21 cellular contexts compared by ENCODE assay signal in genomic region chr17:28861393-28862203, GRCh38. TPM values are rescaled to one million over a fixed set of nuclear protein-coding genes. Genes with fewer than 3 reads are reported as not detected.
DNase-seq lines count a peak whose midpoint lies in the region; ATAC-seq, FAIRE-seq and TF ChIP-seq lines count a peak whose summit lies in the region.
"Had no signal": no experiment of that assay in that cellular context is flagged by ENCODE, and none has a peak within 500 bp of the region (broad histone marks: within the 10 kb centered on the region; RNA-seq: fewer than 3 reads in every experiment).

No MANE protein-coding gene starts in this region.

- POLR2A ChIA-PET in HCT116 (lab: Charles Lee) (no interaction called here), K562 (lab: Yijun Ruan, JAX) (interaction anchor here (0.5 to 7.5 kb wide), 19 partner anchors 9 to 632 kb away, joined by 3 to 49 read pairs (median 4); partner anchors contain the start of genes FAM222B and FLOT2)

- no peak for TF ChIP-seq RAD21 in HCT116 (IDR thresholded peaks at IDR 0.05; ENCODE audit: low read depth)
- TF ChIP-seq RAD21 in K562 (CRISPR knock-in tag; conservative IDR thresholded peaks at IDR 0.05 in 1 of 2, IDR thresholded peaks at IDR 0.05 in 1 of 2): no peak; a peak in 1 of 4 replicates

- TF ChIP-seq POLR2A in HCT116 (IDR thresholded peaks at IDR 0.05; ENCODE audit: borderline replicate concordance, extremely low read depth, insufficient read depth, insufficient read length): no peak
- peak; percentile 98 for TF ChIP-seq POLR2A in K562 (conservative IDR thresholded peaks at IDR 0.05)
- no peak for TF ChIP-seq POLR2A in right lobe of liver (IDR thresholded peaks at IDR 0.05)

- no peaks in the 10 kb centered on the region for H3K9me2 ChIP-seq in HCT116 (ENCODE audit: insufficient read depth)

- H3K79me2 ChIP-seq in HCT116 (ENCODE audit: insufficient read depth, low read length) (no peaks in the 10 kb centered on the region), K562 (ENCODE audit: control insufficient read depth, insufficient read depth, low read length) (peaks cover 69% of the 10 kb centered on the region)

- no peak overlapping the region for H3K27ac ChIP-seq in HCT116 (ENCODE audit: low read depth, low read length)
- H3K27ac ChIP-seq in K562 (ENCODE audit: extremely low read depth, low read depth, low read length): peak overlapping the region; percentile 80
- no peak overlapping the region for H3K27ac ChIP-seq in right lobe of liver
- H3K27ac ChIP-seq: HL-60, KMS-11, neutrophil had no signal

- CTCF ChIA-PET in HCT116 (lab: Charles Lee): interaction anchor here (1.3 kb wide), 1 partner anchor 18 kb away, joined by 3 read pairs; no protein-coding TSS in a partner anchor
- CTCF ChIA-PET in K562 (lab: Yijun Ruan, JAX; ENCODE audit: low intra/inter-chr PET ratio): interaction anchor here (1.1 kb wide), 1 partner anchor 98 kb away, joined by 4 read pairs; no protein-coding TSS in a partner anchor

- WGBS in K562 (ENCODE audit: insufficient coverage, low coverage, missing lambda C conversion rate): 3% methylated on average over 8 of the region's 8 CpGs
- 70% methylated on average over 1 of the region's 8 CpGs for WGBS in right lobe of liver (ENCODE audit: insufficient coverage, low coverage, low lambda C conversion rate, missing lambda C conversion rate)

- TF ChIP-seq CTCF in HCT116 (IDR thresholded peaks at IDR 0.05 in 2 of 3, conservative IDR thresholded peaks at IDR 0.05 in 1 of 3; ENCODE audit: borderline replicate concordance in 1 of 3, insufficient read depth in 1 of 3, low read depth in 2 of 3, low read length in 2 of 3) (no peak), K562 (IDR thresholded peaks at IDR 0.05 in 2 of 3, conservative IDR thresholded peaks at IDR 0.05 in 1 of 3; ENCODE audit: insufficient read depth in 2 of 3, low read depth in 1 of 3, low read length in 3 of 3) (peak in 2 of 3 experiments; percentile 32 to 33; a peak in 3 of 6 replicates), right lobe of liver (IDR thresholded peaks at IDR 0.05) (no peak)

- H3K4me3 ChIP-seq in HCT116 (replicated peaks in 1 of 2; ENCODE audit: low read depth in 1 of 2, low read length in 2 of 2): no peak overlapping the region
- peak overlapping the region; percentile 49 for H3K4me3 ChIP-seq in K562
- H3K4me3 ChIP-seq in right lobe of liver: no peak overlapping the region

- H2AFZ ChIP-seq in HCT116 (ENCODE audit: low read depth, low read length, poor library complexity, severe bottlenecking) (no peak overlapping the region), K562 (ENCODE audit: low read depth, low read length) (peak overlapping the region; percentile 10; the same call in 1 of the 2 replicates)

- ATAC-seq in HCT116: peak; percentile 37; the same call in 1 of the 2 replicates
- ATAC-seq in K562: peak; percentile 72
- peak in 3 of 4 donors; percentile 10 to 34 (median 30) for ATAC-seq in right lobe of liver
- no peak for ATAC-seq in GM18867 (IDR thresholded peaks at IDR 0.05; ENCODE audit: unreplicated experiment)
- ATAC-seq: activated CD4-positive, alpha-beta T cell treated with anti-CD3 and anti-CD28 coated beads for 36 hours had no signal

- intact Hi-C loops in HCT116 (cut with micrococcal nuclease): no loop called here
- intact Hi-C loops in K562 (cut with micrococcal nuclease): loop anchor here (1.0 to 5.0 kb wide), 3 partner anchors 13 to 134 kb away; partner anchors contain the start of genes DHRS13, NEK8 and TLCD1
- intact Hi-C loops in right lobe of liver (cut with DNase I): no loop called here

- TF ChIP-seq EP300 in K562 (IDR thresholded peaks at IDR 0.05; ENCODE audit: low read length): no peak; the same call in 1 of the 2 replicates

- H3K27me3 ChIP-seq in HCT116 (ENCODE audit: insufficient read depth, low read length) (no peaks in the 10 kb centered on the region), K562 (ENCODE audit: control insufficient read depth in 2 of 2, insufficient read depth in 2 of 2, low read length in 2 of 2) (no peaks in the 10 kb centered on the region), right lobe of liver (no peaks in the 10 kb centered on the region)
- H3K27me3 ChIP-seq: neutrophil had no signal

- H3K9ac ChIP-seq in HCT116 (ENCODE audit: low read length): no peak overlapping the region
- peak overlapping the region; percentile 73 to 90 for H3K9ac ChIP-seq in K562 (ENCODE audit: insufficient read depth in 1 of 2, low read depth in 2 of 2, low read length in 2 of 2)
- H3K9ac ChIP-seq: KMS-11 had no signal

- no TSS peak for BruUV-seq in HCT116 (replicated peaks; lab: Mats Ljungman, UMichigan)
- no TSS peak for BruUV-seq in K562 (replicated peaks; lab: Mats Ljungman, UMichigan)

- peaks cover 0 to 5% of the 10 kb centered on the region in 2 experiments; a peak in 1 of 4 replicates for H3K4me1 ChIP-seq in HCT116 (ENCODE audit: control insufficient read depth in 1 of 2, insufficient read depth in 2 of 2, low read length in 2 of 2)
- peaks cover 51 to 61% of the 10 kb centered on the region in 2 experiments for H3K4me1 ChIP-seq in K562 (replicated peaks in 1 of 2; ENCODE audit: control insufficient read depth in 2 of 2, insufficient read depth in 2 of 2, low read length in 2 of 2)
- H3K4me1 ChIP-seq in right lobe of liver: no peaks in the 10 kb centered on the region

- H4K20me1 ChIP-seq in HCT116 (ENCODE audit: insufficient read depth): no peaks in the 10 kb centered on the region
- no peaks in the 10 kb centered on the region for H4K20me1 ChIP-seq in K562 (replicated peaks; ENCODE audit: control insufficient read depth, insufficient read depth, low read length)

- H3K9me1 ChIP-seq in K562 (ENCODE audit: control insufficient read depth, insufficient read depth, low read length): no peaks in the 10 kb centered on the region

- in situ Hi-C loops in K562 (cut with MboI): no loop called here

- DNase-seq in AG20443 (ENCODE audit: low spot score) (peak; percentile 4), HCT116 (ENCODE audit: low read depth, low spot score) (no peak), K562 (ENCODE audit: extremely low read depth in 1 of 4, low spot score in 3 of 4) (peak; percentile 76 to 95 (median 84)), right lobe of liver (no peak), NCI-H1105 treated with DMSO at 0.1 percent for 48 hours (lab: John Stamatoyannopoulos, UW) (no peak), DMS53 treated with DMSO at 0.1 percent for 48 hours (lab: John Stamatoyannopoulos, UW; ENCODE audit: unreplicated experiment) (no peak), LoVo (ENCODE audit: low spot score) (no peak)
- DNase-seq: activated CD4-positive, alpha-beta T cell treated with anti-CD3 and anti-CD28 coated beads for 36 hours; activated naive CD4-positive, alpha-beta T cell treated with Interleukin-2 at 50 U/mL for 16 hours; midbrain; NCI-H1048; NCI-H2081 treated with DMSO at 0.1 percent for 48 hours; NCI-H510A; SHP77 treated with DMSO at 0.1 percent for 48 hours; stimulated activated naive CD4-positive, alpha-beta T cell treated with Interleukin-2 at 50 U/mL for 16 hours had no signal

- peaks cover 9 to 17% of the 10 kb centered on the region in 2 experiments; a peak in 3 of 4 replicates for H3K36me3 ChIP-seq in HCT116 (ENCODE audit: control insufficient read depth in 1 of 2, insufficient read depth in 2 of 2, low read length in 2 of 2)
- peaks cover 38% of the 10 kb centered on the region for H3K36me3 ChIP-seq in K562 (ENCODE audit: control insufficient read depth, insufficient read depth, low read length)
- peaks cover 0 to 37% (median 10%) of the 10 kb centered on the region in 4 donors for H3K36me3 ChIP-seq in right lobe of liver

- H3K4me2 ChIP-seq in HCT116 (ENCODE audit: low read length) (no peak overlapping the region), K562 (ENCODE audit: insufficient read depth, low read length) (peak overlapping the region; percentile 91)
- H3K4me2 ChIP-seq: KMS-11 had no signal

- RAD21 ChIA-PET in HCT116 (lab: Charles Lee; ENCODE audit: low non-redundant PET in 1 of 2, low total read pairs in 2 of 2, uncharacterized antibody in 2 of 2, unreplicated experiment in 2 of 2): no interaction called here

- FAIRE-seq in K562 (lab: Jason Lieb, UNC): peak; percentile 90
- FAIRE-seq: astrocyte, H54 had no signal

- no peaks in the 10 kb centered on the region for H3K9me3 ChIP-seq in HCT116 (ENCODE audit: control insufficient read depth in 1 of 2, insufficient read depth in 1 of 2, low read depth in 1 of 2, low read length in 2 of 2)
- H3K9me3 ChIP-seq in K562 (replicated peaks; ENCODE audit: control insufficient read depth, insufficient read depth, low read depth, low read length): no peaks in the 10 kb centered on the region
- H3K9me3 ChIP-seq in right lobe of liver: no peaks in the 10 kb centered on the region
- H3K9me3 ChIP-seq: neutrophil had no signal

RNA-seq across cellular contexts. Expression of gene ERAL1, which starts 6.8 kb away (rescaled TPM):
- total RNA-seq in HCT116 (2021; ENCODE audit: unreplicated experiment) (52.0 TPM), K562 (2014; rRNA removed) (65.2 and 82.2 TPM in 2 replicates), K562 (2014; rRNA removed; fragmentation: Illumina TruSeq; extraction: Trizol) (35.9 and 37.5 TPM in 2 replicates), K562 (2015; rRNA removed; fragmentation: Illumina TruSeq; extraction: Trizol) (42.2 and 44.8 TPM in 2 replicates), K562 (2021) (97.5 and 98.3 TPM in 2 replicates), right lobe of liver (10 to 100 TPM; 21.6 to 47.1 (median 23.4) TPM)
- polyA plus RNA-seq in HCT116 (2012): 48.8 and 59.9 TPM in 2 replicates
- total RNA-seq in K562 (2011; cell fraction: chromatin; rRNA removed; ENCODE audit: low replicate concordance): 47.5 and 136 TPM in 2 replicates
- 90.7 and 91.3 TPM in 2 replicates for total RNA-seq in K562 (2011; cell fraction: nucleolus; rRNA removed)
- total RNA-seq in K562 (2011; cell fraction: nucleoplasm; rRNA removed): 66.9 and 68.4 TPM in 2 replicates
- polyA plus RNA-seq in K562 (2011; rRNA removed) (123 and 132 TPM in 2 replicates), K562 (2014; fragmentation: Illumina TruSeq; extraction: Trizol) (143 and 149 TPM in 2 replicates), K562 (2014; fragmentation: Nextera tagmentation; extraction: Ambion mirVana) (100 to 1,000 TPM; 306 to 351 TPM), K562 (2014; rRNA removed) (106 and 135 TPM in 2 replicates)
- 145 and 255 TPM in 2 replicates for polyA plus RNA-seq in K562 (2011; cell fraction: cytosol; rRNA removed)
- 106 and 137 TPM in 2 replicates for polyA plus RNA-seq in K562 (2011; cell fraction: nucleus; rRNA removed)
- polyA plus RNA-seq in K562 (2012): 90.4 and 103 TPM in 2 replicates
- 74.6 and 135 TPM in 2 replicates for polyA minus RNA-seq in K562 (2011; rRNA and poly(A)+ RNA removed)
- polyA minus RNA-seq in K562 (2011; cell fraction: cytosol; rRNA and poly(A)+ RNA removed): 72.4 and 111 TPM in 2 replicates
- 45.1 and 67.7 TPM in 2 replicates for polyA minus RNA-seq in K562 (2011; cell fraction: nucleus; rRNA and poly(A)+ RNA removed)

RNA-seq across cellular contexts. Expression of gene FAM222B, which starts 19.0 kb away (rescaled TPM):
- total RNA-seq in HCT116 (2021; ENCODE audit: unreplicated experiment) (22.7 TPM), K562 (2014; rRNA removed) (7.4 and 14.0 TPM in 2 replicates), K562 (2014; rRNA removed; fragmentation: Illumina TruSeq; extraction: Trizol) (7.5 and 8.5 TPM in 2 replicates), K562 (2015; rRNA removed; fragmentation: Illumina TruSeq; extraction: Trizol) (8.5 TPM in 2 replicates), K562 (2021) (31.1 and 32.9 TPM in 2 replicates), right lobe of liver (10 to 100 TPM in 1 of 6 experiments, 1 to 10 TPM in 5; 5.8 to 12.0 (median 8.8) TPM)
- 14.8 and 15.0 TPM in 2 replicates for polyA plus RNA-seq in HCT116 (2012)
- 115 and 118 TPM in 2 replicates for total RNA-seq in K562 (2011; cell fraction: chromatin; rRNA removed; ENCODE audit: low replicate concordance)
- 34.0 and 45.9 TPM in 2 replicates for total RNA-seq in K562 (2011; cell fraction: nucleolus; rRNA removed)
- 86.2 and 134 TPM in 2 replicates for total RNA-seq in K562 (2011; cell fraction: nucleoplasm; rRNA removed)
- polyA plus RNA-seq in K562 (2011; rRNA removed) (7.3 and 8.3 TPM in 2 replicates), K562 (2014; fragmentation: Illumina TruSeq; extraction: Trizol) (34.5 and 34.6 TPM in 2 replicates), K562 (2014; fragmentation: Nextera tagmentation; extraction: Ambion mirVana) (1 to 10 TPM; 4.0 to 6.7 TPM), K562 (2014; rRNA removed) (10.9 TPM in 2 replicates)
- 11.9 and 18.3 TPM in 2 replicates for polyA plus RNA-seq in K562 (2011; cell fraction: cytosol; rRNA removed)
- polyA plus RNA-seq in K562 (2011; cell fraction: nucleus; rRNA removed): 10.0 and 18.6 TPM in 2 replicates
- polyA plus RNA-seq in K562 (2012): 21.1 and 26.3 TPM in 2 replicates
- polyA minus RNA-seq in K562 (2011; rRNA and poly(A)+ RNA removed): 17.9 and 18.4 TPM in 2 replicates
- 20.8 and 24.7 TPM in 2 replicates for polyA minus RNA-seq in K562 (2011; cell fraction: cytosol; rRNA and poly(A)+ RNA removed)
- polyA minus RNA-seq in K562 (2011; cell fraction: nucleus; rRNA and poly(A)+ RNA removed): 7.1 and 7.9 TPM in 2 replicates

RNA-seq across cellular contexts. Expression of gene FLOT2, which starts 35.9 kb away (rescaled TPM):
- total RNA-seq in HCT116 (2021; ENCODE audit: unreplicated experiment) (98.1 TPM), K562 (2014; rRNA removed) (41.7 and 47.7 TPM in 2 replicates), K562 (2014; rRNA removed; fragmentation: Illumina TruSeq; extraction: Trizol) (22.8 and 28.5 TPM in 2 replicates), K562 (2015; rRNA removed; fragmentation: Illumina TruSeq; extraction: Trizol) (38.1 and 40.6 TPM in 2 replicates), K562 (2021) (138 and 143 TPM in 2 replicates), right lobe of liver (100 to 1,000 TPM in 1 of 6 experiments, 10 to 100 TPM in 5; 64.9 to 131 (median 82.8) TPM)
- 58.9 and 59.8 TPM in 2 replicates for polyA plus RNA-seq in HCT116 (2012)
- total RNA-seq in K562 (2011; cell fraction: chromatin; rRNA removed; ENCODE audit: low replicate concordance): 71.3 and 104 TPM in 2 replicates
- 66.8 and 70.7 TPM in 2 replicates for total RNA-seq in K562 (2011; cell fraction: nucleolus; rRNA removed)
- total RNA-seq in K562 (2011; cell fraction: nucleoplasm; rRNA removed): 69.2 and 74.4 TPM in 2 replicates
- polyA plus RNA-seq in K562 (2011; rRNA removed) (90.8 and 99.7 TPM in 2 replicates), K562 (2014; fragmentation: Illumina TruSeq; extraction: Trizol) (87.8 and 95.5 TPM in 2 replicates), K562 (2014; fragmentation: Nextera tagmentation; extraction: Ambion mirVana) (10 to 100 TPM; 17.5 to 30.1 TPM), K562 (2014; rRNA removed) (72.2 and 72.7 TPM in 2 replicates)
- polyA plus RNA-seq in K562 (2011; cell fraction: cytosol; rRNA removed): 118 and 151 TPM in 2 replicates
- polyA plus RNA-seq in K562 (2011; cell fraction: nucleus; rRNA removed): 86.5 and 110 TPM in 2 replicates
- 106 and 168 TPM in 2 replicates for polyA plus RNA-seq in K562 (2012)
- 114 and 143 TPM in 2 replicates for polyA minus RNA-seq in K562 (2011; rRNA and poly(A)+ RNA removed)
- polyA minus RNA-seq in K562 (2011; cell fraction: cytosol; rRNA and poly(A)+ RNA removed): 86.6 and 88.6 TPM in 2 replicates
- 16.2 and 18.3 TPM in 2 replicates for polyA minus RNA-seq in K562 (2011; cell fraction: nucleus; rRNA and poly(A)+ RNA removed)

RNA-seq across cellular contexts. Expression of gene DHRS13, which starts 41.3 kb away (rescaled TPM):
- total RNA-seq in HCT116 (2021; ENCODE audit: unreplicated experiment) (13.5 TPM), K562 (2014; rRNA removed) (52.3 and 56.7 TPM in 2 replicates), K562 (2014; rRNA removed; fragmentation: Illumina TruSeq; extraction: Trizol) (21.5 and 25.2 TPM in 2 replicates), K562 (2015; rRNA removed; fragmentation: Illumina TruSeq; extraction: Trizol) (31.2 and 33.5 TPM in 2 replicates), K562 (2021) (39.5 and 42.4 TPM in 2 replicates), right lobe of liver (10 to 100 TPM in 3 of 6 experiments, 1 to 10 TPM in 3; 3.4 to 27.4 (median 8.8) TPM)
- 5.6 and 7.3 TPM in 2 replicates for polyA plus RNA-seq in HCT116 (2012)
- 64.4 and 82.9 TPM in 2 replicates for total RNA-seq in K562 (2011; cell fraction: chromatin; rRNA removed; ENCODE audit: low replicate concordance)
- 76.9 and 79.7 TPM in 2 replicates for total RNA-seq in K562 (2011; cell fraction: nucleolus; rRNA removed)
- total RNA-seq in K562 (2011; cell fraction: nucleoplasm; rRNA removed): 79.7 and 82.1 TPM in 2 replicates
- polyA plus RNA-seq in K562 (2011; rRNA removed) (26.9 and 36.3 TPM in 2 replicates), K562 (2014; fragmentation: Illumina TruSeq; extraction: Trizol) (30.2 and 32.3 TPM in 2 replicates), K562 (2014; fragmentation: Nextera tagmentation; extraction: Ambion mirVana) (under 1 TPM in 1 of 2 experiments, not detected in 1; 0.32 TPM), K562 (2014; rRNA removed) (44.9 and 53.3 TPM in 2 replicates)
- polyA plus RNA-seq in K562 (2011; cell fraction: cytosol; rRNA removed): 40.5 and 70.4 TPM in 2 replicates
- 24.6 and 32.8 TPM in 2 replicates for polyA plus RNA-seq in K562 (2011; cell fraction: nucleus; rRNA removed)
- polyA plus RNA-seq in K562 (2012): 19.4 and 24.0 TPM in 2 replicates
- polyA minus RNA-seq in K562 (2011; rRNA and poly(A)+ RNA removed): 25.0 and 26.0 TPM in 2 replicates
- polyA minus RNA-seq in K562 (2011; cell fraction: cytosol; rRNA and poly(A)+ RNA removed): 14.7 and 20.7 TPM in 2 replicates
- 16.6 and 16.9 TPM in 2 replicates for polyA minus RNA-seq in K562 (2011; cell fraction: nucleus; rRNA and poly(A)+ RNA removed)

Comparison
In these comparisons a context has a peak if more than half of its experiments do, and no peak if none do; other contexts are left out.
1. DNase-seq: peak in AG20443 (single experiment) and K562 (4 of 4); none in HCT116 (single experiment), right lobe of liver (0 of 3), NCI-H1105 treated with DMSO at 0.1 percent for 48 hours (single experiment), DMS53 treated with DMSO at 0.1 percent for 48 hours (single experiment) and LoVo (single experiment).
2. CTCF ChIP-seq: peak in K562 (2 of 3); none in HCT116 (0 of 3) and right lobe of liver (0 of 4).